In the genomic region with DNA sequence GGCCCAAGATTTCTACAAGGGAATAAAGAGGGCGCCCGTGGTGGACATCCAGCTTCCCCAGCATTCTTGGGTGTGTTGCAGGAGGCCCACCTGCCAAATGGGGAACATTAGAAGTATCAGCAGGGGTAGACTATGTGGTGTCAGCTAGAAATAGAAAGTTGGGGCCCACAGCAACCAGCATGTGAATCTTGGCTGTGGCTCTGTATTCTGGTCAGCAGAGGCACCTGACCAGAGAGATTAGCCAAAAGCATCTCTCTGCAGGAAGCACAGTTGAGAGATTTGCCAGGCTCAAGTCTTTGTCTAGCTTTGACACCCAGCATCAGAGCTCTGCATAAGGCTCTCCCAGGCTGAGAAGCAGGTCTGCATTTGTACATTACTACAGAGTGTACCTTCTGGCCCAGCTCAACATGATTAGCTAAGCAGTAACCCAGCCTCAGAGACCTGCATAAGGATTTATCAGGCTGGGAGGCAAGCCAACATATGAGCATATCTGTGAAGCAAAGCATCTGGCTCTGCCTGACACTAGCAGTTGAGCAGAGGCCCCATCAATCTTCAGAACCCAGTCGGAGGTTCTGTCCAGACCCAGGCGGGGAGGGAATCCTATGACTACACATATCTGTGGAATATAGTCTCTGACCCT, we compare ENCODE assay signal across 15 cellular contexts.
"Had no signal": no experiment of that assay in that cellular context is flagged by ENCODE, and none has a peak within 500 bp of the region (broad histone marks: within the 10 kb centered on the region; RNA-seq: fewer than 3 reads in every experiment).

No MANE protein-coding gene starts in this region.

- DNase-seq: activated B cell treated with CpG ODN at 0.5 μM for 24 hours; activated CD4-positive, alpha-beta T cell treated with anti-CD3 and anti-CD28 coated beads, Interleukin-2, amount 10 ng/mL, durations not matched to agents 7 days and 5 days; activated CD8-positive, alpha-beta memory T cell treated with anti-CD3 and anti-CD28 coated beads for 24 hours; activated naive CD4-positive, alpha-beta T cell treated with anti-CD3 and anti-CD28 coated beads, Interleukin-2, amount 50 U/mL, for 16 hours; activated T-cell treated with anti-CD3 and anti-CD28 coated beads for 4 hours; cerebellar nuclear complex; dermis blood vessel endothelial cell; ovary; thyroid gland had no signal

- H3K36me3 ChIP-seq: adrenal gland, ovary, right atrium auricular region, thyroid gland, uterus had no signal

- H3K27ac ChIP-seq: adrenal gland, ovary, right atrium auricular region, skin epidermis, thyroid gland, uterus had no signal

- H3K4me3 ChIP-seq: adrenal gland, ovary, right atrium auricular region, skin epidermis, thyroid gland, uterus had no signal

- H3K4me3 Mint-ChIP-seq: activated B cell treated with CpG ODN at 0.5 μM for 24 hours; activated CD4-positive, alpha-beta T cell treated with anti-CD3 and anti-CD28 coated beads, Interleukin-2, amount 10 ng/mL, durations not matched to agents 7 days and 5 days; brain; T-helper 1 cell treated with Interleukin-12 subunit alpha and Interleukin-12 subunit beta and Interleukin-4 antibody, amounts not matched to agents 30 μg/mL and 1 μg/mL, for 36 hours had no signal

- H3K36me3 Mint-ChIP-seq: brain had no signal

- H3K27me3 ChIP-seq: adrenal gland, ovary, right atrium auricular region, thyroid gland, uterus had no signal

- H3K27me3 Mint-ChIP-seq: activated B cell treated with CpG ODN at 0.5 μM for 24 hours; activated CD4-positive, alpha-beta T cell treated with anti-CD3 and anti-CD28 coated beads, Interleukin-2, amount 10 ng/mL, durations not matched to agents 7 days and 5 days; brain had no signal

- H3K4me1 Mint-ChIP-seq: activated B cell treated with CpG ODN at 0.5 μM for 24 hours; activated CD4-positive, alpha-beta T cell treated with anti-CD3 and anti-CD28 coated beads, Interleukin-2, amount 10 ng/mL, durations not matched to agents 7 days and 5 days; brain had no signal

- H3K9me3 Mint-ChIP-seq: T-helper 1 cell treated with Interleukin-12 subunit alpha and Interleukin-12 subunit beta and Interleukin-4 antibody, amounts not matched to agents 30 μg/mL and 1 μg/mL, for 36 hours had no signal

- H3K9me3 ChIP-seq: adrenal gland, ovary, thyroid gland, uterus had no signal

- H3K27ac Mint-ChIP-seq: activated B cell treated with CpG ODN at 0.5 μM for 24 hours; activated CD4-positive, alpha-beta T cell treated with anti-CD3 and anti-CD28 coated beads, Interleukin-2, amount 10 ng/mL, durations not matched to agents 7 days and 5 days; T-helper 1 cell treated with Interleukin-12 subunit alpha and Interleukin-12 subunit beta and Interleukin-4 antibody, amounts not matched to agents 30 μg/mL and 1 μg/mL, for 36 hours had no signal

- H3K4me1 ChIP-seq: adrenal gland, right atrium auricular region, thyroid gland, uterus had no signal
